ENCODE assay signal across 1 cellular context in the genomic region with DNA sequence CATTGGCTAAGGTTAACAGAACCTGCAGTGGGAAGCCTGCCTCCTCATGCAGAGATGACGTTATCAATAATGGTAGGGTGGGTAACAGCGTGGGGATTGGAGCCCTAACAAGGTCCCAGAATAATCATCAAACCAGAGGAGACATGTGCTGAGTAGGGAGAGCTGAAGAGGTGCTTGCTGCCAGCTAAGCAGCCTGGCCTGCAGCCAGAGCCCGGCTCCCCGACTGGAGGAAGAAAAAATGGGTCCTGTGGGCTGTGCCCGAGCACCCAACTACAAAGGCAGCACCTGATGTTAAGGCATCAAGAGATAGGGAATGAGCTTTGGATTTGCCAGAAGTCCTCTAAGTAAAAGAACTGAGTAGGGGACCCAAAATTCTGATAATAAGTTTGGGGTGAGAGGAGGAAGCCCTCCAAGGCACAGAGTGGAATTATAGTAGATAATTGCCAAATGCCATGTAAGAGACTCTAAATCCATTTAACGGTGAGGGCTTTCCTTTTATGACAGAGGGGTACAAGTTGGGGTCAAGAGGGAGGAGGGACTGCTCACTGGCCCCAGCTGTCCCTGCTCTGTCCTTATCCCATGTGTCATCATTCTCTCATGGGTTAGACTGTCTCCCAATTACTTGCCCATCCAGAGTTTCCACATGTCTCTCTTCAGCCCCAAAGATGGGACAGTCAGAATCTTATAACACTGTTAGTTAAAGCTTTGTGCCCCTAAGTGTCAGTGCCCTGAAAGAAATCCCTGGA.
TF ChIP-seq lines count a peak whose summit lies in the region.

No MANE protein-coding gene starts in this region.

TF ChIP-seq in HepG2, 621 proteins besides CTCF, POLR2A, EP300 and RAD21:
- no peak for TF ChIP-seq ELF4 (CRISPR knock-in tag; IDR thresholded peaks at IDR 0.05; ENCODE audit: borderline replicate concordance)
- TF ChIP-seq, protein P1, sequence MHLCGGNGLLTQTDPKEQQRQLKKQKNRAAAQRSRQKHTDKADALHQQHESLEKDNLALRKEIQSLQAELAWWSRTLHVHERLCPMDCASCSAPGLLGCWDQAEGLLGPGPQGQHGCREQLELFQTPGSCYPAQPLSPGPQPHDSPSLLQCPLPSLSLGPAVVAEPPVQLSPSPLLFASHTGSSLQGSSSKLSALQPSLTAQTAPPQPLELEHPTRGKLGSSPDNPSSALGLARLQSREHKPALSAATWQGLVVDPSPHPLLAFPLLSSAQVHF (CRISPR knock-in tag; IDR thresholded peaks at IDR 0.05): 0 out of 2 replicates have a peak, but pooled peaks have one; percentile 21
